ENCODE assay signal across 8 cellular contexts in genomic region chr7:44998153-44998871, GRCh38. TPM values are rescaled to one million over a fixed set of nuclear protein-coding genes. Genes with fewer than 3 reads are reported as not detected.
A peak's percentile ranks its signal among the peaks of the same experiment; 100 is the strongest.
DNase-seq lines count a peak whose midpoint lies in the region; ATAC-seq and TF ChIP-seq lines count a peak whose summit lies in the region.

No MANE protein-coding gene starts in this region.

- H3K27me3 ChIP-seq in CD8-positive, alpha-beta T cell (ENCODE audit: insufficient read depth, low read length) = no peaks in the 10 kb centered on the region
- no peaks in the 10 kb centered on the region for H3K27me3 ChIP-seq in ascending aorta

- DNase-seq in CD8-positive, alpha-beta T cell = no peak
- no peak for DNase-seq in Jurkat, Clone E6-1 (ENCODE audit: low read depth, low spot score)
- DNase-seq in ascending aorta (ENCODE audit: low spot score in 2 of 2) = no peak
- no peak for DNase-seq in neural crest cell (ENCODE audit: low read depth, low spot score)

- no peak overlapping the region for H3K27ac ChIP-seq in CD8-positive, alpha-beta T cell (ENCODE audit: low read depth, low read length)
- H3K27ac ChIP-seq in ascending aorta = peak overlapping the region; percentile 78 to 96

- no peak for ATAC-seq in CD8-positive, alpha-beta T cell
- ATAC-seq in GM18511 (IDR thresholded peaks at IDR 0.05; ENCODE audit: unreplicated experiment) = no peak
- ATAC-seq in HG03432 (IDR thresholded peaks at IDR 0.05; ENCODE audit: unreplicated experiment) = no peak
- ATAC-seq in GM19397 (IDR thresholded peaks at IDR 0.05; ENCODE audit: unreplicated experiment) = no peak
- ATAC-seq in HG03342 (IDR thresholded peaks at IDR 0.05; ENCODE audit: unreplicated experiment) = no peak

- TF ChIP-seq CTCF in CD8-positive, alpha-beta T cell (IDR thresholded peaks at IDR 0.05) = no peak
- no peak for TF ChIP-seq CTCF in ascending aorta (IDR thresholded peaks at IDR 0.05)
- no peak for TF ChIP-seq CTCF in neural crest cell (conservative IDR thresholded peaks at IDR 0.05)

- peaks cover 12% of the 10 kb centered on the region for H3K36me3 Mint-ChIP-seq in CD8-positive, alpha-beta T cell
- H3K36me3 Mint-ChIP-seq in neural crest cell (ENCODE audit: low read depth) = no peaks in the 10 kb centered on the region

- no peaks in the 10 kb centered on the region for H3K27me3 Mint-ChIP-seq in CD8-positive, alpha-beta T cell (ENCODE audit: low read depth)
- no peaks in the 10 kb centered on the region for H3K27me3 Mint-ChIP-seq in neural crest cell (ENCODE audit: low read depth)

- H3K9me3 ChIP-seq in CD8-positive, alpha-beta T cell (ENCODE audit: low read length) = no peaks in the 10 kb centered on the region
- H3K9me3 ChIP-seq in ascending aorta = no peaks in the 10 kb centered on the region

- peak overlapping the region; percentile 98 for H3K27ac Mint-ChIP-seq in CD8-positive, alpha-beta T cell
- no peak overlapping the region for H3K27ac Mint-ChIP-seq in neural crest cell (ENCODE audit: unreplicated experiment)

- intact Hi-C loops in CD8-positive, alpha-beta T cell (cut with DNase I, micrococcal nuclease) = loop anchor here in 1 of 2 experiments (5.0 to 10.0 kb wide), 2 partner anchors 36 to 874 kb away; partner anchors contain the start of gene POLD2
- intact Hi-C loops in ascending aorta (cut with DNase I) = no loop called here

- H3K4me3 Mint-ChIP-seq in CD8-positive, alpha-beta T cell = peak overlapping the region; percentile 24
- H3K4me3 Mint-ChIP-seq in neural crest cell = peak overlapping the region; percentile 100

- POLR2A ChIA-PET in CD8-positive, alpha-beta T cell (lab: Charles Lee) = interaction anchor here (0.7 to 4.3 kb wide), 12 partner anchors 9 to 113 kb away, joined by 3 to 111 read pairs (median 6); partner anchors contain the start of genes MYO1G, PURB and TBRG4

- H3K9me3 Mint-ChIP-seq in CD8-positive, alpha-beta T cell = no peaks in the 10 kb centered on the region
- no peaks in the 10 kb centered on the region for H3K9me3 Mint-ChIP-seq in neural crest cell

- peaks cover 36% of the 10 kb centered on the region for H3K4me1 ChIP-seq in CD8-positive, alpha-beta T cell (ENCODE audit: insufficient read depth, low read length)
- H3K4me1 ChIP-seq in ascending aorta = peaks cover 0 to 18% of the 10 kb centered on the region in 2 donors

- H3K4me3 ChIP-seq in CD8-positive, alpha-beta T cell (ENCODE audit: low read depth, low read length) = no peak overlapping the region
- H3K4me3 ChIP-seq in Jurkat, Clone E6-1 (ENCODE audit: low read length) = peak overlapping the region; percentile 93
- H3K4me3 ChIP-seq in ascending aorta = peak overlapping the region; percentile 87 to 96

- peaks cover 46% of the 10 kb centered on the region for H3K4me1 Mint-ChIP-seq in CD8-positive, alpha-beta T cell (ENCODE audit: low read depth)
- H3K4me1 Mint-ChIP-seq in neural crest cell = peaks cover 28% of the 10 kb centered on the region

- CTCF ChIA-PET in CD8-positive, alpha-beta T cell (lab: Charles Lee) = interaction anchor here (0.7 to 6.3 kb wide), 5 partner anchors 19 to 152 kb away, joined by 3 to 52 read pairs (median 4); partner anchors contain the start of gene MYO1G

- no peaks in the 10 kb centered on the region for H3K36me3 ChIP-seq in CD8-positive, alpha-beta T cell (ENCODE audit: insufficient read depth, low read length)
- H3K36me3 ChIP-seq in ascending aorta = no peaks in the 10 kb centered on the region

RNA-seq across cellular contexts. Expression of gene CCM2, which starts 1.7 kb away (rescaled TPM):
- 10 to 100 TPM; 42.8 to 44.6 TPM for total RNA-seq in CD8-positive, alpha-beta T cell
- polyA plus RNA-seq in Jurkat, Clone E6-1 (2012; ENCODE audit: insufficient read depth, insufficient read length) = 101 TPM
- total RNA-seq in ascending aorta = 61.5 TPM
- 35.7 and 39.0 TPM in 2 replicates for total RNA-seq in neural crest cell

RNA-seq across cellular contexts. Expression of gene MYO1G, which starts 19.5 kb away (rescaled TPM):
- total RNA-seq in CD8-positive, alpha-beta T cell = 100 to 1,000 TPM; 142 to 143 TPM
- polyA plus RNA-seq in Jurkat, Clone E6-1 (2012; ENCODE audit: insufficient read depth, insufficient read length) = 172 TPM
- total RNA-seq in ascending aorta = 5.9 TPM
- total RNA-seq in neural crest cell = 0.49 and 0.64 TPM in 2 replicates

Comparison
In these comparisons a context has a peak if more than half of its experiments do, and no peak if none do; other contexts are left out.
1. RNA of gene MYO1G, which starts 19.5 kb away (total RNA-seq): 142 to 143 TPM in CD8-positive, alpha-beta T cell; 5.9 TPM in ascending aorta (single experiment) and 0.49 to 0.64 TPM in neural crest cell; every median in the first group is over 10 times any median in the second.